Comparison of ENCODE assay signal across 8 cellular contexts in genomic region chr16:23452572-23453337, GRCh38. TPM values are rescaled to one million over a fixed set of nuclear protein-coding genes. Genes with fewer than 3 reads are reported as not detected.
DNase-seq lines count a peak whose midpoint lies in the region; ATAC-seq and TF ChIP-seq lines count a peak whose summit lies in the region.

TSS of gene COG7 (minus strand) at chr16:23453189. CDS start at chr16:23452994, 195 bp downstream.

- H3K36me3 Mint-ChIP-seq in activated CD8-positive, alpha-beta T cell treated with anti-CD3 and anti-CD28 coated beads, Interleukin-2, amount 10 ng/mL, durations not matched to agents 7 days and 5 days (ENCODE audit: low read depth) = no peaks in the 10 kb centered on the region

- H3K36me3 ChIP-seq in BJ (ENCODE audit: control insufficient read depth, insufficient read depth, low read length) = peaks cover 1% of the 10 kb centered on the region; the same call in 1 of the 2 replicates

- H3K4me3 ChIP-seq in BJ (ENCODE audit: low read depth, low read length) = peak within 1 kb of the TSS; percentile 70
- H3K4me3 ChIP-seq in lower leg skin (ENCODE audit: low read depth, poor library complexity, severe bottlenecking) = peak within 1 kb of the TSS; percentile 75

- POLR2A ChIA-PET in BJ (lab: Charles Lee) = no interaction called here
- POLR2A ChIA-PET in activated CD8-positive, alpha-beta T cell treated with anti-CD3 and anti-CD28 coated beads, Interleukin-2, amount 10 ng/mL, durations not matched to agents 7 days and 5 days (lab: Charles Lee) = interaction anchor here (0.7 to 0.8 kb wide), 2 partner anchors 10 to 11 kb away, joined by 3 to 4 read pairs; no protein-coding TSS in a partner anchor

- H3K27me3 ChIP-seq in BJ (ENCODE audit: control insufficient read depth, insufficient read depth, low read length) = no peaks in the 10 kb centered on the region

- no peaks in the 10 kb centered on the region for H3K9me3 Mint-ChIP-seq in activated CD8-positive, alpha-beta T cell treated with anti-CD3 and anti-CD28 coated beads, Interleukin-2, amount 10 ng/mL, durations not matched to agents 7 days and 5 days (ENCODE audit: insufficient read depth)

- peak; percentile 41 for DNase-seq in BJ (ENCODE audit: low read depth)
- DNase-seq in GM19240 (ENCODE audit: insufficient read length, low spot score) = peak; percentile 71
- peak; percentile 51 for DNase-seq in NCI-H82 treated with DMSO at 0.1 percent for 48 hours (lab: John Stamatoyannopoulos, UW; ENCODE audit: unreplicated experiment)
- DNase-seq in activated CD8-positive, alpha-beta T cell treated with anti-CD3 and anti-CD28 coated beads, Interleukin-2, amount 10 ng/mL, durations not matched to agents 7 days and 5 days = peak; percentile 90
- peak; percentile 95 for DNase-seq in ecto neural progenitor cell (ENCODE audit: low spot score)
- DNase-seq in lower leg skin (ENCODE audit: low spot score in 2 of 2) = peak; percentile 81 to 97
- peak; percentile 89 for DNase-seq in stimulated activated CD4-positive, alpha-beta T cell treated with anti-CD3 and anti-CD28 coated beads, Interleukin-4, amount 100 ng/mL, for 24 hours

- H3K27ac Mint-ChIP-seq in activated CD8-positive, alpha-beta T cell treated with anti-CD3 and anti-CD28 coated beads, Interleukin-2, amount 10 ng/mL, durations not matched to agents 7 days and 5 days = peak within 1 kb of the TSS; percentile 82

- H3K4me3 Mint-ChIP-seq in activated CD8-positive, alpha-beta T cell treated with anti-CD3 and anti-CD28 coated beads, Interleukin-2, amount 10 ng/mL, durations not matched to agents 7 days and 5 days = peak within 1 kb of the TSS; percentile 89

- intact Hi-C loops in lower leg skin (cut with DNase I; ENCODE audit: low total_unique reads) = no loop called here

- 0% methylated on average over 44 to 53 of the region's 57 CpGs for WGBS in lower leg skin, 2 donors

- no peak for TF ChIP-seq POLR2A in lower leg skin (IDR thresholded peaks at IDR 0.05)

- TF ChIP-seq CTCF in BJ (IDR thresholded peaks at IDR 0.05; ENCODE audit: insufficient read depth, low read depth, low read length) (no peak), lower leg skin (IDR thresholded peaks at IDR 0.05) (no peak)

- H3K27me3 Mint-ChIP-seq in activated CD8-positive, alpha-beta T cell treated with anti-CD3 and anti-CD28 coated beads, Interleukin-2, amount 10 ng/mL, durations not matched to agents 7 days and 5 days (ENCODE audit: low read depth) = no peaks in the 10 kb centered on the region

- H3K4me1 Mint-ChIP-seq in activated CD8-positive, alpha-beta T cell treated with anti-CD3 and anti-CD28 coated beads, Interleukin-2, amount 10 ng/mL, durations not matched to agents 7 days and 5 days (ENCODE audit: low read depth) = peaks cover 18% of the 10 kb centered on the region

- ATAC-seq in HG03520 (IDR thresholded peaks at IDR 0.05; ENCODE audit: unreplicated experiment) = peak; percentile 78
- ATAC-seq in activated CD8-positive, alpha-beta T cell treated with anti-CD3 and anti-CD28 coated beads, Interleukin-2, amount 10 ng/mL, durations not matched to agents 7 days and 5 days = peak; percentile 91

- CTCF ChIA-PET in BJ (lab: Yijun Ruan, JAX) = interaction anchor here (1.7 to 2.1 kb wide), 3 partner anchors 17 to 19 kb away, joined by 7 to 11 read pairs (median 8); no protein-coding TSS in a partner anchor
- CTCF ChIA-PET in activated CD8-positive, alpha-beta T cell treated with anti-CD3 and anti-CD28 coated beads, Interleukin-2, amount 10 ng/mL, durations not matched to agents 7 days and 5 days (lab: Charles Lee) = interaction anchor here (1.0 to 2.6 kb wide), 2 partner anchors 17 to 19 kb away, joined by 3 to 18 read pairs; no protein-coding TSS in a partner anchor

RNA-seq across cellular contexts. Expression of gene COG7, which starts in this region (rescaled TPM):
- polyA plus RNA-seq in BJ (2011; rRNA removed) = 22.5 and 31.2 TPM in 2 replicates
- 21.3 and 32.3 TPM in 2 replicates for polyA minus RNA-seq in BJ (2011; rRNA and poly(A)+ RNA removed)
- total RNA-seq in activated CD8-positive, alpha-beta T cell treated with anti-CD3 and anti-CD28 coated beads, Interleukin-2, amount 10 ng/mL, durations not matched to agents 7 days and 5 days = 10 to 100 TPM; 20.0 to 21.5 TPM
- total RNA-seq in lower leg skin = 10 to 100 TPM; 17.5 to 22.6 (median 18.0) TPM

Comparison
In these comparisons a context has a peak if more than half of its experiments do, and no peak if none do; other contexts are left out.
1. Peak in every context shown above with its lines: DNase-seq, ATAC-seq and H3K4me3 ChIP-seq.
2. DNase-seq: peak in every context shown above with its lines; median percentile 95 in ecto neural progenitor cell; 90 in activated CD8-positive, alpha-beta T cell treated with anti-CD3 and anti-CD28 coated beads, Interleukin-2, amount 10 ng/mL, durations not matched to agents 7 days and 5 days; 89 in lower leg skin; 89 in stimulated activated CD4-positive, alpha-beta T cell treated with anti-CD3 and anti-CD28 coated beads, Interleukin-4, amount 100 ng/mL, for 24 hours; 71 in GM19240; 51 in NCI-H82 treated with DMSO at 0.1 percent for 48 hours; 41 in BJ.